In genomic region chr14:61233436-61233956, GRCh38 we compare ENCODE assay signal across 17 cellular contexts. TPM values are rescaled to one million over a fixed set of nuclear protein-coding genes. Genes with fewer than 3 reads are reported as not detected.
A peak's percentile ranks its signal among the peaks of the same experiment; 100 is the strongest.
DNase-seq lines count a peak whose midpoint lies in the region; ATAC-seq and TF ChIP-seq lines count a peak whose summit lies in the region.
"Had no signal": no experiment of that assay in that cellular context is flagged by ENCODE, and none has a peak within 500 bp of the region (broad histone marks: within the 10 kb centered on the region; RNA-seq: fewer than 3 reads in every experiment).

No MANE protein-coding gene starts in this region.

- no peaks in the 10 kb centered on the region for H3K79me2 ChIP-seq in parathyroid adenoma

- WGBS in sigmoid colon, 2 donors: 38 to 67% methylated on average over 3 of the region's 3 CpGs

- no peak overlapping the region for H3K4me2 ChIP-seq in parathyroid adenoma (ENCODE audit: low read length)
- H3K4me2 ChIP-seq: GM23338, PC-9 had no signal

- TF ChIP-seq POLR2A in sigmoid colon (IDR thresholded peaks at IDR 0.05): no peak

- ATAC-seq in RWPE2 (ENCODE audit: low read depth) (no peak), HG03460 (IDR thresholded peaks at IDR 0.05; ENCODE audit: unreplicated experiment) (no peak)
- ATAC-seq: GM23338 had no signal

- H3K36me3 ChIP-seq in RWPE2 (ENCODE audit: low read depth) (no peaks in the 10 kb centered on the region), parathyroid adenoma (ENCODE audit: control insufficient read depth, insufficient read depth, low read length) (no peaks in the 10 kb centered on the region), sigmoid colon (no peaks in the 10 kb centered on the region)
- H3K36me3 ChIP-seq: MG63 had no signal

- no peak for TF ChIP-seq EP300 in sigmoid colon (IDR thresholded peaks at IDR 0.05)

- TF ChIP-seq CTCF in GM12865 (IDR thresholded peaks at IDR 0.05; ENCODE audit: insufficient read depth, low read depth, low read length, missing control alignments) (no peak), RWPE2 (IDR thresholded peaks at IDR 0.05; ENCODE audit: poor library complexity, severe bottlenecking) (peak; percentile 28), parathyroid adenoma (IDR thresholded peaks at IDR 0.05) (no peak), sigmoid colon (IDR thresholded peaks at IDR 0.05) (no peak)

- H3K9me3 ChIP-seq in RWPE2 (ENCODE audit: severe bottlenecking): no peaks in the 10 kb centered on the region
- H3K9me3 ChIP-seq in parathyroid adenoma (ENCODE audit: control insufficient read depth, low read length): no peaks in the 10 kb centered on the region
- H3K9me3 ChIP-seq in sigmoid colon: no peaks in the 10 kb centered on the region
- H3K9me3 ChIP-seq: MG63 had no signal

- DNase-seq in NCI-H2171 treated with DMSO at 0.1 percent for 48 hours (lab: John Stamatoyannopoulos, UW): peak; percentile 39
- no peak for DNase-seq in NCI-H2171 (lab: John Stamatoyannopoulos, UW)
- peak; percentile 6 for DNase-seq in GM12865 (ENCODE audit: low read depth)
- DNase-seq in RWPE2 (ENCODE audit: low spot score): no peak
- no peak for DNase-seq in sigmoid colon
- no peak for DNase-seq in pons (ENCODE audit: low spot score)
- DNase-seq: Calu3, DMS79 treated with DMSO at 0.1 percent for 48 hours, HFFc6, MG63, NCI-H1105 treated with DMSO at 0.1 percent for 48 hours, NCI-H187, PC-9 had no signal

- H3K27me3 ChIP-seq in RWPE2 (ENCODE audit: insufficient read depth, poor library complexity, severe bottlenecking) (no peaks in the 10 kb centered on the region), parathyroid adenoma (ENCODE audit: control insufficient read depth, insufficient read depth, low read length) (no peaks in the 10 kb centered on the region), sigmoid colon (no peaks in the 10 kb centered on the region)
- H3K27me3 ChIP-seq: MG63 had no signal

- H3K4me1 ChIP-seq in RWPE2 (ENCODE audit: insufficient read depth, poor library complexity, severe bottlenecking): no peaks in the 10 kb centered on the region
- peaks cover 25% of the 10 kb centered on the region for H3K4me1 ChIP-seq in parathyroid adenoma
- peaks cover 0 to 4% (median 0%) of the 10 kb centered on the region in 4 donors for H3K4me1 ChIP-seq in sigmoid colon

- no peak overlapping the region for H3K9ac ChIP-seq in parathyroid adenoma

- intact Hi-C loops in sigmoid colon (cut with DNase I): no loop called here

- H3K27ac ChIP-seq in RWPE2 (ENCODE audit: poor library complexity, severe bottlenecking): no peak overlapping the region
- H3K27ac ChIP-seq in parathyroid adenoma: peak overlapping the region; percentile 1
- no peak overlapping the region for H3K27ac ChIP-seq in sigmoid colon
- H3K27ac ChIP-seq: PC-9 had no signal

- no peak overlapping the region for H3K4me3 ChIP-seq in GM12865 (ENCODE audit: low read depth, low read length)
- no peak overlapping the region for H3K4me3 ChIP-seq in RWPE2 (ENCODE audit: severe bottlenecking)
- H3K4me3 ChIP-seq in parathyroid adenoma (ENCODE audit: low read depth, low read length): no peak overlapping the region
- no peak overlapping the region for H3K4me3 ChIP-seq in sigmoid colon
- H3K4me3 ChIP-seq: GM23338, MG63, PC-9 had no signal

- H2AFZ ChIP-seq in parathyroid adenoma: peak overlapping the region; percentile 44
- H2AFZ ChIP-seq: GM23338, PC-9 had no signal

RNA-seq across cellular contexts. Expression of gene TMEM30B, which starts 47.6 kb away (rescaled TPM):
- total RNA-seq in sigmoid colon: 1 to 10 TPM in 2 of 4 donors, under 1 TPM in 2; 0.54 to 1.4 (median 1.0) TPM
- 10 to 100 TPM; 12.0 to 21.0 (median 12.0) TPM for polyA plus RNA-seq in sigmoid colon
- total RNA-seq: HFFc6 had no signal
- polyA plus RNA-seq: CD14-positive monocyte had no signal

Comparison
In these comparisons a context has a peak if more than half of its experiments do, and no peak if none do; other contexts are left out.
1. DNase-seq: peak in NCI-H2171 treated with DMSO at 0.1 percent for 48 hours (single experiment) and GM12865 (single experiment); none in NCI-H2171 (single experiment), RWPE2 (single experiment), sigmoid colon (single experiment) and pons (single experiment).